ENCODE assay signal across 1 cellular context in the genomic region with DNA sequence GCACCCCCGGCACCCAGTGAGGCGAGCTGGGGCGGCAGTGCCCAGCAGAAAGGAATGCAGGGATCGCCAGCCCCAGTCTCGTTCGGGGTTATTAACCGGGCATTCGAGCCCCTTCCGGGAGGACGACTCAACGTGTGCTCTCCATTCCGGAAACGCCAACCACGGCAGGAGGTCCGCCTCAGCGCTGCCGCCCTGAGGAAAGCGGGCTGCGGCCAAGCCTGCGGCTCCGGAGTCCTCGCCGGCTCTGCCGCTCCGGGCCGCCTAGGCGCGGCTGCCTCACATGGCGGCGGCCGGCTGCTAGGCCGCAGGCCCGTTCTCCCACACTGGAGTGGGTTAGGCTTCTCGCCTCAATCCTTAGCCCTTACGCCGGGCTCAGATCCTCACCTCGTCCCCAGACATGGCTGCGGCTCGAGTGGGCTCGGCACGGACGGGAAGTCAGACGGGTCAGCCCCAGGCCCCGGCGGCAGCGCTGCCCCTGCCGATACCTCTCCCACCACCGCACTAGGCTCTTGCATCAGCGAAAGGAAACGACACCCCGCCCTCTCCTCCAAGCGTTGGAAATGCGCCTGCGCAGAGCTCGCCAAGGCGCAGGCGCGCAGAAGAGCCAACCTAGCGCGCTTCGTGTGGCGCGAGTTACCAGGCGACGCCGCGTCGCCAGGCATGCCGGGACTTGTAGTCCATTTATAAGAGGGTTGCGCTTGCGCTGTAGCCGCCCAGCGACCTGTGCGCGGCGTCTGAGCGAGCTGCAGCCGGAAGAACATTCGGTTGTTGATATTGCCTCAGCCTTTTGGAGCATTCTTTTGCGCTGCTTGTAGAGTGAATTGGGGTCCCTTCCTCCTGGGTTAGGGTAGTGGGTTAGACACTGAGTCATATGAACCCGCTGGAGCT.
TF ChIP-seq lines count a peak whose summit lies in the region.

A gene with protein sequence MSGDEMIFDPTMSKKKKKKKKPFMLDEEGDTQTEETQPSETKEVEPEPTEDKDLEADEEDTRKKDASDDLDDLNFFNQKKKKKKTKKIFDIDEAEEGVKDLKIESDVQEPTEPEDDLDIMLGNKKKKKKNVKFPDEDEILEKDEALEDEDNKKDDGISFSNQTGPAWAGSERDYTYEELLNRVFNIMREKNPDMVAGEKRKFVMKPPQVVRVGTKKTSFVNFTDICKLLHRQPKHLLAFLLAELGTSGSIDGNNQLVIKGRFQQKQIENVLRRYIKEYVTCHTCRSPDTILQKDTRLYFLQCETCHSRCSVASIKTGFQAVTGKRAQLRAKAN (minus strand): TSS at position 532 of the 888 bp plus-strand sequence. CDS start 133 bp downstream, at position 399.

TF ChIP-seq in K562, 482 proteins besides CTCF, POLR2A, EP300 and RAD21 (continued from another document and continues in another):
- TF ChIP-seq NFRKB (IDR thresholded peaks at IDR 0.05; ENCODE audit: low read depth) (peak; percentile 70), SMARCA5 (IDR thresholded peaks at IDR 0.05) (no peak), ILK (tag; IDR thresholded peaks at IDR 0.05; ENCODE audit: borderline replicate concordance, low read depth) (no peak), HDAC1 (IDR thresholded peaks at IDR 0.05) (peak in 1 of 2 experiments; percentile 84; a peak in 2 of 4 replicates), YBX1 (IDR thresholded peaks at IDR 0.05) (no peak), RNF2 (IDR thresholded peaks at IDR 0.05) (no peak; the same call in none of the 2 replicates), CBFA2T2 (conservative IDR thresholded peaks at IDR 0.05) (no peak), ZNF24 (IDR thresholded peaks at IDR 0.05) (no peak), BCOR (IDR thresholded peaks at IDR 0.05) (no peak), BMI1 (IDR thresholded peaks at IDR 0.05; ENCODE audit: low read length) (no peak), RBM17 (IDR thresholded peaks at IDR 0.05; ENCODE audit: borderline replicate concordance, low read depth, low read length) (no peak), MYC (IDR thresholded peaks at IDR 0.05; ENCODE audit: low read depth, low read length) (peak; percentile 93), MYC (CRISPR knock-in tag; IDR thresholded peaks at IDR 0.05; ENCODE audit: borderline replicate concordance, low read depth) (peak; percentile 94; the same call in 1 of the 2 replicates), FOXJ2 (tag; IDR thresholded peaks at IDR 0.05) (peak; percentile 91), KDM2B (CRISPR knock-in tag; IDR thresholded peaks at IDR 0.05) (no peak), ZNF778 (CRISPR knock-in tag; IDR thresholded peaks at IDR 0.05) (no peak), SIRT6 (IDR thresholded peaks at IDR 0.05; ENCODE audit: low read depth, low read length) (no peak), FOXJ3 (CRISPR knock-in tag; IDR thresholded peaks at IDR 0.05) (no peak), KLF6 (CRISPR knock-in tag; IDR thresholded peaks at IDR 0.05; ENCODE audit: borderline replicate concordance) (no peak), ZNF57 (CRISPR knock-in tag; IDR thresholded peaks at IDR 0.05) (peak; percentile 39; the same call in 1 of the 2 replicates), PHTF2 (CRISPR knock-in tag; IDR thresholded peaks at IDR 0.05) (no peak), NCOA1 (IDR thresholded peaks at IDR 0.05; ENCODE audit: low read depth) (peak; percentile 12; the same call in 1 of the 2 replicates), SRF (CRISPR knock-in tag; IDR thresholded peaks at IDR 0.05) (peak in 1 of 2 experiments; percentile 54; a peak in 2 of 4 replicates), TCF7 (IDR thresholded peaks at IDR 0.05; ENCODE audit: borderline replicate concordance) (no peak), ZNF780A (CRISPR knock-in tag; IDR thresholded peaks at IDR 0.05) (no peak), MAFF (IDR thresholded peaks at IDR 0.05; ENCODE audit: low read length) (no peak), ZNF75A (CRISPR knock-in tag; IDR thresholded peaks at IDR 0.05) (peak; percentile 88), HLTF (IDR thresholded peaks at IDR 0.05) (no peak; the same call in 1 of the 2 replicates), DMBX1 (CRISPR knock-in tag; IDR thresholded peaks at IDR 0.05; ENCODE audit: borderline replicate concordance) (no peak), CHD2 (IDR thresholded peaks at IDR 0.05; ENCODE audit: low read depth, low read length) (peak; percentile 52; the same call in 1 of the 2 replicates), ZNF165 (CRISPR knock-in tag; IDR thresholded peaks at IDR 0.05; ENCODE audit: borderline replicate concordance) (peak; percentile 69; the same call in 1 of the 2 replicates), ZEB2 (IDR thresholded peaks at IDR 0.05) (no peak), NFIC (IDR thresholded peaks at IDR 0.05) (peak; percentile 71), WHSC1 (IDR thresholded peaks at IDR 0.05; ENCODE audit: low read length) (no peak), NFE2L1 (tag; IDR thresholded peaks at IDR 0.05; ENCODE audit: borderline replicate concordance, low read depth) (no peak), MED1 (CRISPR knock-in tag; IDR thresholded peaks at IDR 0.05; ENCODE audit: borderline replicate concordance) (no peak), BRD4 (IDR thresholded peaks at IDR 0.05) (peak; percentile 69; the same call in 1 of the 2 replicates), RBM34 (IDR thresholded peaks at IDR 0.05; ENCODE audit: borderline replicate concordance, insufficient read depth, low read length) (no peak), TRIM28 (IDR thresholded peaks at IDR 0.05) (no peak), ZNF184 (CRISPR knock-in tag; IDR thresholded peaks at IDR 0.05) (no peak), PHB (CRISPR knock-in tag; IDR thresholded peaks at IDR 0.05) (0 out of 2 replicates have a peak, but pooled peaks have one; percentile 57), ESRRB (CRISPR knock-in tag; IDR thresholded peaks at IDR 0.05; ENCODE audit: borderline replicate concordance) (no peak), CEBPB (tag; IDR thresholded peaks at IDR 0.05) (peak; percentile 98), SREBF2 (CRISPR knock-in tag; IDR thresholded peaks at IDR 0.05) (no peak), NR2C1 (IDR thresholded peaks at IDR 0.05) (peak; percentile 90), NR2C1 (tag; IDR thresholded peaks at IDR 0.05) (peak; percentile 88), MCM5 (IDR thresholded peaks at IDR 0.05; ENCODE audit: low read depth) (no peak)
- TF ChIP-seq, protein P1, sequence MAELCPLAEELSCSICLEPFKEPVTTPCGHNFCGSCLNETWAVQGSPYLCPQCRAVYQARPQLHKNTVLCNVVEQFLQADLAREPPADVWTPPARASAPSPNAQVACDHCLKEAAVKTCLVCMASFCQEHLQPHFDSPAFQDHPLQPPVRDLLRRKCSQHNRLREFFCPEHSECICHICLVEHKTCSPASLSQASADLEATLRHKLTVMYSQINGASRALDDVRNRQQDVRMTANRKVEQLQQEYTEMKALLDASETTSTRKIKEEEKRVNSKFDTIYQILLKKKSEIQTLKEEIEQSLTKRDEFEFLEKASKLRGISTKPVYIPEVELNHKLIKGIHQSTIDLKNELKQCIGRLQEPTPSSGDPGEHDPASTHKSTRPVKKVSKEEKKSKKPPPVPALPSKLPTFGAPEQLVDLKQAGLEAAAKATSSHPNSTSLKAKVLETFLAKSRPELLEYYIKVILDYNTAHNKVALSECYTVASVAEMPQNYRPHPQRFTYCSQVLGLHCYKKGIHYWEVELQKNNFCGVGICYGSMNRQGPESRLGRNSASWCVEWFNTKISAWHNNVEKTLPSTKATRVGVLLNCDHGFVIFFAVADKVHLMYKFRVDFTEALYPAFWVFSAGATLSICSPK (IDR thresholded peaks at IDR 0.05; ENCODE audit: borderline replicate concordance) = no peak
- TF ChIP-seq, protein P2, sequence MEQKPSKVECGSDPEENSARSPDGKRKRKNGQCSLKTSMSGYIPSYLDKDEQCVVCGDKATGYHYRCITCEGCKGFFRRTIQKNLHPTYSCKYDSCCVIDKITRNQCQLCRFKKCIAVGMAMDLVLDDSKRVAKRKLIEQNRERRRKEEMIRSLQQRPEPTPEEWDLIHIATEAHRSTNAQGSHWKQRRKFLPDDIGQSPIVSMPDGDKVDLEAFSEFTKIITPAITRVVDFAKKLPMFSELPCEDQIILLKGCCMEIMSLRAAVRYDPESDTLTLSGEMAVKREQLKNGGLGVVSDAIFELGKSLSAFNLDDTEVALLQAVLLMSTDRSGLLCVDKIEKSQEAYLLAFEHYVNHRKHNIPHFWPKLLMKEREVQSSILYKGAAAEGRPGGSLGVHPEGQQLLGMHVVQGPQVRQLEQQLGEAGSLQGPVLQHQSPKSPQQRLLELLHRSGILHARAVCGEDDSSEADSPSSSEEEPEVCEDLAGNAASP (IDR thresholded peaks at IDR 0.05) = no peak
- TF ChIP-seq, protein P3, sequence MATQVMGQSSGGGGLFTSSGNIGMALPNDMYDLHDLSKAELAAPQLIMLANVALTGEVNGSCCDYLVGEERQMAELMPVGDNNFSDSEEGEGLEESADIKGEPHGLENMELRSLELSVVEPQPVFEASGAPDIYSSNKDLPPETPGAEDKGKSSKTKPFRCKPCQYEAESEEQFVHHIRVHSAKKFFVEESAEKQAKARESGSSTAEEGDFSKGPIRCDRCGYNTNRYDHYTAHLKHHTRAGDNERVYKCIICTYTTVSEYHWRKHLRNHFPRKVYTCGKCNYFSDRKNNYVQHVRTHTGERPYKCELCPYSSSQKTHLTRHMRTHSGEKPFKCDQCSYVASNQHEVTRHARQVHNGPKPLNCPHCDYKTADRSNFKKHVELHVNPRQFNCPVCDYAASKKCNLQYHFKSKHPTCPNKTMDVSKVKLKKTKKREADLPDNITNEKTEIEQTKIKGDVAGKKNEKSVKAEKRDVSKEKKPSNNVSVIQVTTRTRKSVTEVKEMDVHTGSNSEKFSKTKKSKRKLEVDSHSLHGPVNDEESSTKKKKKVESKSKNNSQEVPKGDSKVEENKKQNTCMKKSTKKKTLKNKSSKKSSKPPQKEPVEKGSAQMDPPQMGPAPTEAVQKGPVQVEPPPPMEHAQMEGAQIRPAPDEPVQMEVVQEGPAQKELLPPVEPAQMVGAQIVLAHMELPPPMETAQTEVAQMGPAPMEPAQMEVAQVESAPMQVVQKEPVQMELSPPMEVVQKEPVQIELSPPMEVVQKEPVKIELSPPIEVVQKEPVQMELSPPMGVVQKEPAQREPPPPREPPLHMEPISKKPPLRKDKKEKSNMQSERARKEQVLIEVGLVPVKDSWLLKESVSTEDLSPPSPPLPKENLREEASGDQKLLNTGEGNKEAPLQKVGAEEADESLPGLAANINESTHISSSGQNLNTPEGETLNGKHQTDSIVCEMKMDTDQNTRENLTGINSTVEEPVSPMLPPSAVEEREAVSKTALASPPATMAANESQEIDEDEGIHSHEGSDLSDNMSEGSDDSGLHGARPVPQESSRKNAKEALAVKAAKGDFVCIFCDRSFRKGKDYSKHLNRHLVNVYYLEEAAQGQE (CRISPR knock-in tag; IDR thresholded peaks at IDR 0.05; ENCODE audit: low read depth) = peak; percentile 77
- TF ChIP-seq, protein P4, sequence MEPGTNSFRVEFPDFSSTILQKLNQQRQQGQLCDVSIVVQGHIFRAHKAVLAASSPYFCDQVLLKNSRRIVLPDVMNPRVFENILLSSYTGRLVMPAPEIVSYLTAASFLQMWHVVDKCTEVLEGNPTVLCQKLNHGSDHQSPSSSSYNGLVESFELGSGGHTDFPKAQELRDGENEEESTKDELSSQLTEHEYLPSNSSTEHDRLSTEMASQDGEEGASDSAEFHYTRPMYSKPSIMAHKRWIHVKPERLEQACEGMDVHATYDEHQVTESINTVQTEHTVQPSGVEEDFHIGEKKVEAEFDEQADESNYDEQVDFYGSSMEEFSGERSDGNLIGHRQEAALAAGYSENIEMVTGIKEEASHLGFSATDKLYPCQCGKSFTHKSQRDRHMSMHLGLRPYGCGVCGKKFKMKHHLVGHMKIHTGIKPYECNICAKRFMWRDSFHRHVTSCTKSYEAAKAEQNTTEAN (CRISPR knock-in tag; IDR thresholded peaks at IDR 0.05) = no peak
- TF ChIP-seq, protein P5, sequence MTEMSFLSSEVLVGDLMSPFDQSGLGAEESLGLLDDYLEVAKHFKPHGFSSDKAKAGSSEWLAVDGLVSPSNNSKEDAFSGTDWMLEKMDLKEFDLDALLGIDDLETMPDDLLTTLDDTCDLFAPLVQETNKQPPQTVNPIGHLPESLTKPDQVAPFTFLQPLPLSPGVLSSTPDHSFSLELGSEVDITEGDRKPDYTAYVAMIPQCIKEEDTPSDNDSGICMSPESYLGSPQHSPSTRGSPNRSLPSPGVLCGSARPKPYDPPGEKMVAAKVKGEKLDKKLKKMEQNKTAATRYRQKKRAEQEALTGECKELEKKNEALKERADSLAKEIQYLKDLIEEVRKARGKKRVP (CRISPR knock-in tag; IDR thresholded peaks at IDR 0.05) = peak; percentile 99
- TF ChIP-seq, protein P6, sequence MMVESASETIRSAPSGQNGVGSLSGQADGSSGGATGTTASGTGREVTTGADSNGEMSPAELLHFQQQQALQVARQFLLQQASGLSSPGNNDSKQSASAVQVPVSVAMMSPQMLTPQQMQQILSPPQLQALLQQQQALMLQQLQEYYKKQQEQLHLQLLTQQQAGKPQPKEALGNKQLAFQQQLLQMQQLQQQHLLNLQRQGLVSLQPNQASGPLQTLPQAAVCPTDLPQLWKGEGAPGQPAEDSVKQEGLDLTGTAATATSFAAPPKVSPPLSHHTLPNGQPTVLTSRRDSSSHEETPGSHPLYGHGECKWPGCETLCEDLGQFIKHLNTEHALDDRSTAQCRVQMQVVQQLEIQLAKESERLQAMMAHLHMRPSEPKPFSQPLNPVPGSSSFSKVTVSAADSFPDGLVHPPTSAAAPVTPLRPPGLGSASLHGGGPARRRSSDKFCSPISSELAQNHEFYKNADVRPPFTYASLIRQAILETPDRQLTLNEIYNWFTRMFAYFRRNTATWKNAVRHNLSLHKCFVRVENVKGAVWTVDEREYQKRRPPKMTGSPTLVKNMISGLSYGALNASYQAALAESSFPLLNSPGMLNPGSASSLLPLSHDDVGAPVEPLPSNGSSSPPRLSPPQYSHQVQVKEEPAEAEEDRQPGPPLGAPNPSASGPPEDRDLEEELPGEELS (CRISPR knock-in tag; IDR thresholded peaks at IDR 0.05; ENCODE audit: borderline replicate concordance) = peak; percentile 53; the same call in 1 of the 2 replicates
- TF ChIP-seq, protein P7, sequence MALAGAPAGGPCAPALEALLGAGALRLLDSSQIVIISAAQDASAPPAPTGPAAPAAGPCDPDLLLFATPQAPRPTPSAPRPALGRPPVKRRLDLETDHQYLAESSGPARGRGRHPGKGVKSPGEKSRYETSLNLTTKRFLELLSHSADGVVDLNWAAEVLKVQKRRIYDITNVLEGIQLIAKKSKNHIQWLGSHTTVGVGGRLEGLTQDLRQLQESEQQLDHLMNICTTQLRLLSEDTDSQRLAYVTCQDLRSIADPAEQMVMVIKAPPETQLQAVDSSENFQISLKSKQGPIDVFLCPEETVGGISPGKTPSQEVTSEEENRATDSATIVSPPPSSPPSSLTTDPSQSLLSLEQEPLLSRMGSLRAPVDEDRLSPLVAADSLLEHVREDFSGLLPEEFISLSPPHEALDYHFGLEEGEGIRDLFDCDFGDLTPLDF (CRISPR knock-in tag; IDR thresholded peaks at IDR 0.05) = no peak; the same call in 1 of the 2 replicates
- TF ChIP-seq, protein P8, sequence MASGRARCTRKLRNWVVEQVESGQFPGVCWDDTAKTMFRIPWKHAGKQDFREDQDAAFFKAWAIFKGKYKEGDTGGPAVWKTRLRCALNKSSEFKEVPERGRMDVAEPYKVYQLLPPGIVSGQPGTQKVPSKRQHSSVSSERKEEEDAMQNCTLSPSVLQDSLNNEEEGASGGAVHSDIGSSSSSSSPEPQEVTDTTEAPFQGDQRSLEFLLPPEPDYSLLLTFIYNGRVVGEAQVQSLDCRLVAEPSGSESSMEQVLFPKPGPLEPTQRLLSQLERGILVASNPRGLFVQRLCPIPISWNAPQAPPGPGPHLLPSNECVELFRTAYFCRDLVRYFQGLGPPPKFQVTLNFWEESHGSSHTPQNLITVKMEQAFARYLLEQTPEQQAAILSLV (tag; IDR thresholded peaks at IDR 0.05) = 0 out of 2 replicates have a peak, but pooled peaks have one; percentile 15
